ENCODE assay signal across 1 cellular context in genomic region chr13:97028441-97029299, GRCh38.
TF ChIP-seq lines count a peak whose summit lies in the region.

No MANE protein-coding gene starts in this region.

TF ChIP-seq in GM12878, 131 proteins besides CTCF, POLR2A, EP300 and RAD21 (continued from another document):
- TF ChIP-seq SKIL (IDR thresholded peaks at IDR 0.05; ENCODE audit: low read depth, poor library complexity, severe bottlenecking) (no peak), CREB1 (IDR thresholded peaks at IDR 0.05; ENCODE audit: low read depth) (no peak), PRDM15 (CRISPR knock-in tag; IDR thresholded peaks at IDR 0.05) (no peak)
